20 cellular contexts compared by ENCODE assay signal in genomic region chr1:230070321-230071208, GRCh38. TPM values are rescaled to one million over a fixed set of nuclear protein-coding genes. Genes with fewer than 3 reads are reported as not detected.
DNase-seq lines count a peak whose midpoint lies in the region; ATAC-seq, FAIRE-seq and TF ChIP-seq lines count a peak whose summit lies in the region.
"Had no signal": no experiment of that assay in that cellular context is flagged by ENCODE, and none has a peak within 500 bp of the region (broad histone marks: within the 10 kb centered on the region; RNA-seq: fewer than 3 reads in every experiment).

No MANE protein-coding gene starts in this region.

- H4K20me1 ChIP-seq in GM12878 (ENCODE audit: control insufficient read depth, insufficient read depth) (peaks cover 3% of the 10 kb centered on the region), neural cell (ENCODE audit: insufficient read depth) (no peaks in the 10 kb centered on the region)

- TF ChIP-seq RAD21 in A549 (conservative IDR thresholded peaks at IDR 0.05 in 1 of 2, IDR thresholded peaks at IDR 0.05 in 1 of 2) (no peak), GM12878 (IDR thresholded peaks at IDR 0.05; ENCODE audit: insufficient read depth, low read depth, low read length) (no peak), neural cell (conservative IDR thresholded peaks at IDR 0.05) (no peak)

- TF ChIP-seq EP300 in A549 (IDR thresholded peaks at IDR 0.05) (no peak), GM12878 (IDR thresholded peaks at IDR 0.05; ENCODE audit: borderline replicate concordance in 1 of 2, control insufficient read depth in 1 of 2, low read depth in 2 of 2, low read length in 2 of 2) (no peak), neural cell (conservative IDR thresholded peaks at IDR 0.05; ENCODE audit: poor library complexity, severe bottlenecking) (no peak)

- no TSS peak for BruUV-seq in GM12878 (replicated peaks; lab: Mats Ljungman, UMichigan)

- CTCF ChIA-PET in A549 (lab: Yijun Ruan, JAX) (interaction anchor here (1.4 to 3.0 kb wide), 3 partner anchors 11 to 34 kb away, joined by 4 to 9 read pairs (median 8); no protein-coding TSS in a partner anchor), HEK293 (lab: Yijun Ruan, JAX) (interaction anchor here (1.3 to 1.4 kb wide), 3 partner anchors 14 to 410 kb away, joined by 3 to 5 read pairs (median 3); no protein-coding TSS in a partner anchor), GM12878 (lab: Yijun Ruan, JAX) (interaction anchor here (0.6 to 2.7 kb wide), 6 partner anchors 8 to 407 kb away, joined by 4 to 9 read pairs (median 4); no protein-coding TSS in a partner anchor)

- intact Hi-C loops in GM12878 (cut with micrococcal nuclease; ENCODE audit: unreplicated experiment), result loop anchor here (10.0 kb wide), 1 partner anchor 516 kb away; the partner anchor contains the start of gene ABCB10

- H3K79me2 ChIP-seq in GM12878 (ENCODE audit: control insufficient read depth, insufficient read depth, low read length), result peaks cover 60% of the 10 kb centered on the region
- peaks cover 53% of the 10 kb centered on the region for H3K79me2 ChIP-seq in neural cell (replicated peaks; ENCODE audit: insufficient read depth, low read length)

- no peaks in the 10 kb centered on the region for H3K9me3 ChIP-seq in A549
- H3K9me3 ChIP-seq in HEK293 (ENCODE audit: control insufficient read depth, insufficient read depth, low read depth, low read length), result no peaks in the 10 kb centered on the region
- H3K9me3 ChIP-seq in GM12878 (replicated peaks; ENCODE audit: control insufficient read depth, insufficient read depth, low read length), result no peaks in the 10 kb centered on the region
- H3K9me3 ChIP-seq in neural cell (ENCODE audit: low read length), result no peaks in the 10 kb centered on the region
- H3K9me3 ChIP-seq: suprapubic skin had no signal

- TF ChIP-seq CTCF in A549 (IDR thresholded peaks at IDR 0.05) (no peak), HEK293 (tag by site-specific recombination; IDR thresholded peaks at IDR 0.05) (no peak), GM12878 (IDR thresholded peaks at IDR 0.05 in 2 of 3, conservative IDR thresholded peaks at IDR 0.05 in 1 of 3; ENCODE audit: control insufficient read depth in 2 of 3, extremely low read depth in 1 of 3, insufficient read depth in 1 of 3, low read depth in 3 of 3, low read length in 3 of 3) (no peak), neural cell (IDR thresholded peaks at IDR 0.05; ENCODE audit: poor library complexity, severe bottlenecking) (no peak)

- H2AFZ ChIP-seq in GM12878 (ENCODE audit: control insufficient read depth, low read depth, low read length) (no peak overlapping the region), neural cell (ENCODE audit: low read depth, low read length) (no peak overlapping the region)

- FAIRE-seq in A549 (lab: Jason Lieb, UNC) (no peak), GM12878 (lab: Jason Lieb, UNC) (no peak)

- POLR2A ChIA-PET in A549 (lab: Yijun Ruan, JAX), result interaction anchor here (0.9 kb wide), 1 partner anchor 14 kb away, joined by 3 read pairs; no protein-coding TSS in a partner anchor
- POLR2A ChIA-PET in HEK293 (lab: Yijun Ruan, JAX), result interaction anchor here (0.9 to 1.9 kb wide), 2 partner anchors 14 to 34 kb away, joined by 4 to 5 read pairs; no protein-coding TSS in a partner anchor
- POLR2A ChIA-PET in GM12878 (lab: Charles Lee), result interaction anchor here (0.6 to 1.6 kb wide), 5 partner anchors 37 to 316 kb away, joined by 3 to 5 read pairs (median 4); no protein-coding TSS in a partner anchor

- RAD21 ChIA-PET in GM12878 (lab: Charles Lee; ENCODE audit: unreplicated experiment), result interaction anchor here (0.8 to 2.4 kb wide), 7 partner anchors 24 to 80 kb away, joined by 3 to 12 read pairs (median 5); no protein-coding TSS in a partner anchor

- H3K4me2 ChIP-seq in A549 (peak overlapping the region; percentile 92; the same call in 2 of the 3 replicates), GM12878 (ENCODE audit: control insufficient read depth, insufficient read depth) (peak overlapping the region; percentile 0), neural cell (ENCODE audit: low read length) (peak overlapping the region; percentile 41)

- H3K9me2 ChIP-seq in neural cell (ENCODE audit: insufficient read depth, low read length), result no peaks in the 10 kb centered on the region

- H3K9ac ChIP-seq in GM12878 (ENCODE audit: control insufficient read depth, insufficient read depth, low read length) (no peak overlapping the region), neural cell (ENCODE audit: low read length) (no peak overlapping the region)

- ATAC-seq in A549 (no peak), GM12878 (no peak), GM21447 (IDR thresholded peaks at IDR 0.05; ENCODE audit: unreplicated experiment) (no peak), GM18909 (IDR thresholded peaks at IDR 0.05; ENCODE audit: poor library complexity, unreplicated experiment) (no peak)
- ATAC-seq: natural killer cell had no signal

- SMC1A ChIA-PET in GM12878 (lab: Charles Lee; ENCODE audit: uncharacterized antibody, unreplicated experiment), result interaction anchor here (0.8 to 3.0 kb wide), 11 partner anchors 15 to 410 kb away, joined by 3 to 14 read pairs (median 4); no protein-coding TSS in a partner anchor

- peaks cover 61% of the 10 kb centered on the region for H3K4me1 ChIP-seq in A549
- H3K4me1 ChIP-seq in HEK293 (ENCODE audit: control insufficient read depth, insufficient read depth, low read length), result peaks cover 36% of the 10 kb centered on the region
- H3K4me1 ChIP-seq in GM12878 (ENCODE audit: control insufficient read depth, insufficient read depth, low read length), result no peaks in the 10 kb centered on the region; the same call in 1 of the 2 replicates

- H3K27me3 ChIP-seq in GM12878 (replicated peaks in 1 of 2; ENCODE audit: control insufficient read depth in 2 of 2, insufficient read depth in 2 of 2, low read length in 1 of 2) (no peaks in the 10 kb centered on the region), neural cell (ENCODE audit: insufficient read depth, low read depth, low read length) (no peaks in the 10 kb centered on the region)
- H3K27me3 ChIP-seq: suprapubic skin had no signal

- in situ Hi-C loops in GM12878 (cut with MboI), result no loop called here

- H3K36me3 ChIP-seq in HEK293 (ENCODE audit: control insufficient read depth in 2 of 2, insufficient read depth in 1 of 2, low read length in 2 of 2) (no peaks in the 10 kb centered on the region), GM12878 (ENCODE audit: control insufficient read depth in 2 of 2, insufficient read depth in 2 of 2, low read length in 1 of 2) (no peaks in the 10 kb centered on the region), neural cell (ENCODE audit: insufficient read depth, low read length) (no peaks in the 10 kb centered on the region)
- H3K36me3 ChIP-seq: suprapubic skin had no signal

- TF ChIP-seq POLR2A in A549 (IDR thresholded peaks at IDR 0.05; ENCODE audit: low read length) (no peak), GM12878 (IDR thresholded peaks at IDR 0.05; ENCODE audit: low read depth, low read length) (no peak)

- WGBS in A549 (ENCODE audit: missing lambda C conversion rate), result 94% methylated on average over 14 of the region's 14 CpGs
- WGBS in GM12878 (ENCODE audit: insufficient coverage, insufficient replicate concordance, low lambda C conversion rate, missing lambda C conversion rate), result 94% methylated on average over 13 of the region's 14 CpGs

- no peak overlapping the region for H3K4me3 ChIP-seq in A549
- H3K4me3 ChIP-seq in HEK293 (ENCODE audit: low read depth, low read length), result no peak overlapping the region
- H3K4me3 ChIP-seq in GM12878, result no peak overlapping the region
- peak overlapping the region; percentile 99 for H3K4me3 ChIP-seq in neural cell (ENCODE audit: low read length)
- H3K4me3 ChIP-seq: suprapubic skin had no signal

- DNase-seq in A549 (ENCODE audit: low read depth in 1 of 2, low spot score in 1 of 2) (no peak), GM12878 (ENCODE audit: low read depth, low spot score) (no peak), foreskin melanocyte (no peak), dermis blood vessel endothelial cell (no peak)
- DNase-seq: activated naive CD8-positive, alpha-beta T cell treated with anti-CD3 and anti-CD28 coated beads for 36 hours; activated T-cell treated with anti-CD3 and anti-CD28 coated beads, Interleukin-2, amount 50 U/mL, for 48 hours; DMS79; foreskin fibroblast; HFFc6; KG1; natural killer cell; NCI-H1105; NCI-H2081 treated with DMSO at 0.1 percent for 48 hours; NCI-H510A; SIG-M5 had no signal

- H3K27ac ChIP-seq in A549 (peak overlapping the region in 1 of 2 experiments; percentile 98; a peak in 2 of 6 replicates), HEK293 (ENCODE audit: extremely low read depth, low read depth, low read length) (no peak overlapping the region), GM12878 (ENCODE audit: control insufficient read depth, insufficient read depth) (no peak overlapping the region), neural cell (ENCODE audit: low read length) (no peak overlapping the region)
- H3K27ac ChIP-seq: suprapubic skin had no signal

- H3F3A ChIP-seq in neural cell (ENCODE audit: insufficient read depth, low read length, poor library complexity, severe bottlenecking), result no peaks in the 10 kb centered on the region

RNA-seq across cellular contexts. Expression of gene GALNT2, which starts 3.5 kb away (rescaled TPM):
- polyA plus RNA-seq in A549 (2011; rRNA removed), result 57.5 and 66.9 TPM in 2 replicates
- polyA plus RNA-seq in A549 (2012; cell fraction: cytosol; rRNA removed), result 83.3 and 105 TPM in 2 replicates
- 194 and 199 TPM in 2 replicates for polyA plus RNA-seq in A549 (2012; cell fraction: nucleus; rRNA removed)
- polyA plus RNA-seq in A549 (2017; fragmentation: RNase III; extraction: RNeasy Plus Mini Kit Qiagen cat#74134 plus additional on column Dnase treatment), result 111 to 115 TPM (median 114 TPM) in 3 replicates
- polyA minus RNA-seq in A549 (2011; rRNA and poly(A)+ RNA removed), result 50.1 and 58.6 TPM in 2 replicates
- total RNA-seq in GM12878 (2013; cell fraction: nucleolus; rRNA removed), result 73.1 and 76.8 TPM in 2 replicates
- 12.6 and 14.0 TPM in 2 replicates for total RNA-seq in GM12878 (2014; rRNA removed)
- total RNA-seq in GM12878 (2014; rRNA removed; fragmentation: Illumina TruSeq; extraction: Trizol), result 11.8 and 13.2 TPM in 2 replicates
- 27.7 and 29.7 TPM in 2 replicates for total RNA-seq in GM12878 (2021)
- polyA plus RNA-seq in GM12878 (2011; ENCODE audit: low read depth), result 13.3 TPM
- polyA plus RNA-seq in GM12878 (2011; rRNA removed), result 19.3 and 21.3 TPM in 2 replicates
- polyA plus RNA-seq in GM12878 (2011; cell fraction: cytosol; rRNA removed), result 30.2 and 30.3 TPM in 2 replicates
- 28.2 and 29.3 TPM in 2 replicates for polyA plus RNA-seq in GM12878 (2011; cell fraction: nucleus; rRNA removed)
- 26.0 and 28.9 TPM in 2 replicates for polyA plus RNA-seq in GM12878 (2012)
- 7.2 and 12.8 TPM in 2 replicates for polyA plus RNA-seq in GM12878 (2014; fragmentation: Illumina TruSeq; extraction: Trizol)
- 1 to 10 TPM in 1 of 2 experiments, under 1 TPM in 1; 0.52 to 1.2 TPM for polyA plus RNA-seq in GM12878 (2014; fragmentation: Nextera tagmentation; extraction: Ambion mirVana)
- 19.4 and 20.4 TPM in 2 replicates for polyA plus RNA-seq in GM12878 (2014; rRNA removed)
- 10 to 100 TPM; 22.6 to 23.5 TPM for polyA plus RNA-seq in GM12878 (2016; fragmentation: Nextera tagmentation; extraction: Ambion mirVana)
- 20.6 and 33.0 TPM in 2 replicates for polyA minus RNA-seq in GM12878 (2011; rRNA and poly(A)+ RNA removed)
- 10.5 and 11.9 TPM in 2 replicates for polyA minus RNA-seq in GM12878 (2011; cell fraction: cytosol; rRNA and poly(A)+ RNA removed)
- polyA minus RNA-seq in GM12878 (2011; cell fraction: nucleus; rRNA and poly(A)+ RNA removed), result 16.3 and 27.4 TPM in 2 replicates
- 38.8 and 43.5 TPM in 2 replicates for polyA plus RNA-seq in neural cell
- 57.3 and 63.1 TPM in 2 replicates for polyA minus RNA-seq in neural cell
- total RNA-seq in dermis blood vessel endothelial cell, result 49.4 and 90.3 TPM in 2 replicates

Comparison
In these comparisons a context has a peak if more than half of its experiments do, and no peak if none do; other contexts are left out.
1. H3K4me2 ChIP-seq: peak in every context shown above with its lines; median percentile 92 in A549; 41 in neural cell; 0 in GM12878.